Comparison of ENCODE assay signal across 13 cellular contexts in genomic region chrX:149462849-149463248, GRCh38.
"Had no signal": no experiment of that assay in that cellular context is flagged by ENCODE, and none has a peak within 500 bp of the region (broad histone marks: within the 10 kb centered on the region; RNA-seq: fewer than 3 reads in every experiment).

No MANE protein-coding gene starts in this region.

- ATAC-seq: activated CD4-positive, CD25-positive, alpha-beta regulatory T cell treated with anti-CD3 and anti-CD28 coated beads, Interleukin-2, amount 50 U/mL, for 24 hours; foreskin keratinocyte; psoas muscle had no signal

- H3K36me3 Mint-ChIP-seq: activated naive CD8-positive, alpha-beta T cell had no signal

- H3K27ac Mint-ChIP-seq: activated naive CD8-positive, alpha-beta T cell had no signal

- DNase-seq: activated effector memory CD4-positive, alpha-beta T cell treated with Interleukin-2 at 50 U/mL for 16 hours; activated T-cell treated with anti-CD3 and anti-CD28 coated beads, Interleukin-2, amount 50 U/mL, for 1 hour; colonic mucosa; foreskin keratinocyte; head of caudate nucleus; psoas muscle; sigmoid colon; stimulated activated CD4-positive, alpha-beta T cell treated with anti-CD3 and anti-CD28 coated beads, Interleukin-4, amount 100 ng/mL, for 4 hours; stomach had no signal

- H3K4me3 ChIP-seq: cardiac muscle cell, colonic mucosa, psoas muscle, sigmoid colon, stomach had no signal

- H3K4me3 Mint-ChIP-seq: activated naive CD8-positive, alpha-beta T cell; nephron had no signal
